20 cellular contexts compared by ENCODE assay signal in genomic region chr13:21548577-21548976, GRCh38.
"Had no signal": no experiment of that assay in that cellular context is flagged by ENCODE, and none has a peak within 500 bp of the region (broad histone marks: within the 10 kb centered on the region; RNA-seq: fewer than 3 reads in every experiment).

No MANE protein-coding gene starts in this region.

- H3K27ac ChIP-seq: colonic mucosa, esophagus muscularis mucosa, gastrocnemius medialis, heart right ventricle, left lung, lower lobe of right lung had no signal

- H3K36me3 ChIP-seq: colonic mucosa, gastrocnemius medialis, lower lobe of right lung had no signal

- H3K9me3 ChIP-seq: colonic mucosa, esophagus muscularis mucosa, gastrocnemius medialis, left lung, lower lobe of right lung, mucosa of descending colon had no signal

- H3K27me3 ChIP-seq: colonic mucosa, esophagus muscularis mucosa, gastrocnemius medialis, heart right ventricle, left lung had no signal

- DNase-seq: colonic mucosa; cortex of kidney; effector CD8-positive, alpha-beta T cell; effector memory CD8-positive, alpha-beta T cell; endodermal cell; foreskin melanocyte; gastrocnemius medialis; glutamatergic neuron; head of caudate nucleus; heart right ventricle; hippocampal formation; left cardiac atrium; left lung; left ventricle myocardium superior; lower lobe of right lung; mucosa of descending colon; naive B cell had no signal

- H3K4me3 ChIP-seq: colonic mucosa, esophagus muscularis mucosa, gastrocnemius medialis, heart right ventricle, left lung, lower lobe of right lung, mucosa of descending colon had no signal

- H3K4me1 ChIP-seq: colonic mucosa, esophagus muscularis mucosa, gastrocnemius medialis, lower lobe of right lung had no signal

- FAIRE-seq: islet of Langerhans, keratinocyte had no signal
